Comparison of ENCODE assay signal across 10 cellular contexts in the genomic region with DNA sequence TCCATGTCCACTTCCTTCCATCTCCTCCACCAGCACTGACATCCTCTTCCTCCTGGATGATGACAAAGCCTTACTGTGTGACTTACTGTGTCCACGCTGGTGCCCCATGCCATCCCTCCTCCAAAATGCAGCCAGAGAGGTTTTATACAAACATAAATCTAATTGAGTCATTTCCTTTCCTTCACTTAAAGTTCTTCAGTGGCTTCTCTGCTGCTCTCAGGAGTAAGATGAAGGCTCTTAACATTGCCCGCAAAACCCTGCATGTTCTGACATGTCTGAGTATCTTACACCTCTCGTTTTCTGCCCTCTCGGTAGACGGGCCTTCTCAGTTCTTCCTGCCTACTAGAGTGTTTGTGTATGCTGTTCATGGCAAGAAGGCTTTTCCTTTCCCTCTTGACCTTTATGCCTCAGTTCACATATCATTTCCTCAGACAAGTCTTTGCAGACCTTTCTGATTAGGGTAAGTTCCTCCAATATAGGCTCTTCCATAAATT.
DNase-seq lines count a peak whose midpoint lies in the region; ATAC-seq, FAIRE-seq and TF ChIP-seq lines count a peak whose summit lies in the region.
"Had no signal": no experiment of that assay in that cellular context is flagged by ENCODE, and none has a peak within 500 bp of the region (broad histone marks: within the 10 kb centered on the region; RNA-seq: fewer than 3 reads in every experiment).

No MANE protein-coding gene starts in this region.

- H3K4me1 Mint-ChIP-seq in natural killer cell treated with Interleukin-12 subunit alpha and Interleukin-12 subunit beta and Interleukin-15 and Interleukin-18, amount 100 ng/mL, for 72 hours (ENCODE audit: low read depth in 2 of 2) = peaks cover 6 to 11% of the 10 kb centered on the region in 2 donors
- peaks cover 0 to 6% of the 10 kb centered on the region in 2 donors for H3K4me1 Mint-ChIP-seq in natural killer cell
- H3K4me1 Mint-ChIP-seq in stimulated activated naive CD8-positive, alpha-beta T cell treated with anti-CD3 and anti-CD28 coated beads, Interleukin-15, amount 100 ng/mL, for 72 hours = peaks cover 13% of the 10 kb centered on the region

- no peak for FAIRE-seq in RCC 7860 (lab: Jason Lieb, UNC)

- H3K27ac Mint-ChIP-seq in natural killer cell treated with Interleukin-12 subunit alpha and Interleukin-12 subunit beta and Interleukin-15 and Interleukin-18, amount 100 ng/mL, for 72 hours = peak overlapping the region in 1 of 2 donors; percentile 53
- H3K27ac Mint-ChIP-seq in natural killer cell = no peak overlapping the region
- peak overlapping the region; percentile 83 to 87 for H3K27ac Mint-ChIP-seq in stimulated activated naive CD8-positive, alpha-beta T cell treated with anti-CD3 and anti-CD28 coated beads, Interleukin-15, amount 100 ng/mL, for 72 hours

- H3K36me3 Mint-ChIP-seq in natural killer cell treated with Interleukin-12 subunit alpha and Interleukin-12 subunit beta and Interleukin-15 and Interleukin-18, amount 100 ng/mL, for 72 hours = no peaks in the 10 kb centered on the region
- H3K36me3 Mint-ChIP-seq in natural killer cell = no peaks in the 10 kb centered on the region

- no peaks in the 10 kb centered on the region for H3K9me3 Mint-ChIP-seq in natural killer cell treated with Interleukin-12 subunit alpha and Interleukin-12 subunit beta and Interleukin-15 and Interleukin-18, amount 100 ng/mL, for 72 hours
- no peaks in the 10 kb centered on the region for H3K9me3 Mint-ChIP-seq in natural killer cell
- H3K9me3 Mint-ChIP-seq in stimulated activated naive CD8-positive, alpha-beta T cell treated with anti-CD3 and anti-CD28 coated beads, Interleukin-15, amount 100 ng/mL, for 72 hours = no peaks in the 10 kb centered on the region

- intact Hi-C loops in natural killer cell (cut with micrococcal nuclease) = no loop called here

- peak overlapping the region; percentile 59 for H3K4me3 Mint-ChIP-seq in natural killer cell treated with Interleukin-12 subunit alpha and Interleukin-12 subunit beta and Interleukin-15 and Interleukin-18, amount 100 ng/mL, for 72 hours
- H3K4me3 Mint-ChIP-seq in natural killer cell = no peak overlapping the region
- peak overlapping the region; percentile 6 to 15 for H3K4me3 Mint-ChIP-seq in stimulated activated naive CD8-positive, alpha-beta T cell treated with anti-CD3 and anti-CD28 coated beads, Interleukin-15, amount 100 ng/mL, for 72 hours

- no peak for TF ChIP-seq CTCF in natural killer cell (IDR thresholded peaks at IDR 0.05)

- no peak for DNase-seq in natural killer cell treated with Interleukin-12 subunit alpha and Interleukin-12 subunit beta and Interleukin-15 and Interleukin-18, amount 100 ng/mL, for 72 hours (ENCODE audit: low spot score)
- DNase-seq in natural killer cell (no peak), RCC 7860 (ENCODE audit: low spot score) (peak; percentile 69), NCI-H524 treated with DMSO at 0.1 percent for 48 hours (lab: John Stamatoyannopoulos, UW) (no peak), SHP77 (lab: John Stamatoyannopoulos, UW) (no peak)
- no peak for DNase-seq in stimulated activated naive CD8-positive, alpha-beta T cell treated with anti-CD3 and anti-CD28 coated beads, Interleukin-15, amount 100 ng/mL, for 72 hours
- DNase-seq: Caco-2; stimulated activated CD4-positive, alpha-beta T cell treated with anti-CD3 and anti-CD28 coated beads, Interleukin-12 subunit alpha, Interleukin-12 subunit beta, amount 100 ng/mL, for 4 hours had no signal

- H3K27me3 Mint-ChIP-seq in natural killer cell treated with Interleukin-12 subunit alpha and Interleukin-12 subunit beta and Interleukin-15 and Interleukin-18, amount 100 ng/mL, for 72 hours = peaks cover 0 to 3% of the 10 kb centered on the region in 2 donors
- H3K27me3 Mint-ChIP-seq in natural killer cell (ENCODE audit: low read depth in 2 of 2) = peaks cover 0 to 5% of the 10 kb centered on the region in 2 donors
- H3K27me3 Mint-ChIP-seq in stimulated activated naive CD8-positive, alpha-beta T cell treated with anti-CD3 and anti-CD28 coated beads, Interleukin-15, amount 100 ng/mL, for 72 hours = peaks cover 28% of the 10 kb centered on the region

- peak in 1 of 2 donors; percentile 78 for ATAC-seq in natural killer cell treated with Interleukin-12 subunit alpha and Interleukin-12 subunit beta and Interleukin-15 and Interleukin-18, amount 100 ng/mL, for 72 hours
- ATAC-seq in natural killer cell (no peak), HG02885 (IDR thresholded peaks at IDR 0.05; ENCODE audit: poor library complexity, unreplicated experiment) (peak; percentile 50), GM21526 (IDR thresholded peaks at IDR 0.05; ENCODE audit: low FRiP score, unreplicated experiment) (no peak)
- peak; percentile 74 for ATAC-seq in stimulated activated naive CD8-positive, alpha-beta T cell treated with anti-CD3 and anti-CD28 coated beads, Interleukin-15, amount 100 ng/mL, for 72 hours

Comparison
In these comparisons a context has a peak if more than half of its experiments do, and no peak if none do; other contexts are left out.
1. ATAC-seq: peak in HG02885 (single experiment) and stimulated activated naive CD8-positive, alpha-beta T cell treated with anti-CD3 and anti-CD28 coated beads, Interleukin-15, amount 100 ng/mL, for 72 hours (single experiment); none in natural killer cell (0 of 3) and GM21526 (single experiment).
2. H3K27ac Mint-ChIP-seq: peak in stimulated activated naive CD8-positive, alpha-beta T cell treated with anti-CD3 and anti-CD28 coated beads, Interleukin-15, amount 100 ng/mL, for 72 hours (2 of 2); none in natural killer cell (0 of 2).